ENCODE assay signal across 21 cellular contexts in the genomic region with DNA sequence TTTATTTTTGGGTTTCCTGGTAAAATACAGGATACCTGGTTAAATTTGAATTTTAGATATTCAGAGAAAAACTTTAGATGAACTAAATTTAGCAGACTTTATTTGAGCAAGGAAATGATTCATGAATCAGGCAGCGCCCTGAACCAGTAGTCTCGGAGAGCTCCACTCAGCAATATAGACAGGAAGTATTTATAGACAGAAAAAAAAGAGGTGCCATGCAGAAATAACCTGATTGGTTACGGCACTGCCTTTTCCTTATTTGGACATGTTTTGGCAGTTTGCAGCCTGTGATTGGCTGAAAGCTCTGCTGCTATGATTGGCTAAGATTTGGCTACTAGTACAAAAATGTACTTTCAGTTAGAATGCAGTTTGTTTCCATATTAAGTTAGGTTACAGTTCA.
DNase-seq lines count a peak whose midpoint lies in the region; ATAC-seq, FAIRE-seq and TF ChIP-seq lines count a peak whose summit lies in the region.
"Had no signal": no experiment of that assay in that cellular context is flagged by ENCODE, and none has a peak within 500 bp of the region (broad histone marks: within the 10 kb centered on the region; RNA-seq: fewer than 3 reads in every experiment).

No MANE protein-coding gene starts in this region.

- FAIRE-seq in astrocyte (lab: Jason Lieb, UNC): peak; percentile 13

- H3K27me3 Mint-ChIP-seq in astrocyte (ENCODE audit: low read depth, unreplicated experiment): no peaks in the 10 kb centered on the region
- H3K27me3 Mint-ChIP-seq in activated CD4-positive, alpha-beta T cell treated with anti-CD3 and anti-CD28 coated beads, Interleukin-2, amount 10 ng/mL, durations not matched to agents 24 days and 14 days: no peaks in the 10 kb centered on the region

- H3K4me2 ChIP-seq in astrocyte (ENCODE audit: low read length): no peak overlapping the region

- H3K9me3 ChIP-seq in HUES6 (ENCODE audit: control insufficient read depth, insufficient read depth, low read depth, low read length): no peaks in the 10 kb centered on the region
- no peaks in the 10 kb centered on the region for H3K9me3 ChIP-seq in astrocyte (ENCODE audit: insufficient read depth, low read depth, low read length)
- H3K9me3 ChIP-seq: breast epithelium, lower lobe of right lung, sigmoid colon had no signal

- TF ChIP-seq CTCF in astrocyte (IDR thresholded peaks at IDR 0.05; ENCODE audit: insufficient read depth, low read depth, low read length): no peak

- intact Hi-C loops in activated CD4-positive, alpha-beta T cell treated with anti-CD3 and anti-CD28 coated beads, Interleukin-2, amount 10 ng/mL, durations not matched to agents 24 days and 14 days (cut with micrococcal nuclease): no loop called here

- H3K4me1 ChIP-seq in HUES6 (ENCODE audit: control insufficient read depth, insufficient read depth, low read length) (peaks cover 7% of the 10 kb centered on the region; the same call in 1 of the 2 replicates), astrocyte (ENCODE audit: insufficient read depth, low read length) (no peaks in the 10 kb centered on the region)
- H3K4me1 ChIP-seq: breast epithelium, lower lobe of right lung had no signal

- no peaks in the 10 kb centered on the region for H3K4me1 Mint-ChIP-seq in astrocyte (ENCODE audit: low read depth, unreplicated experiment)
- H3K4me1 Mint-ChIP-seq in activated CD4-positive, alpha-beta T cell treated with anti-CD3 and anti-CD28 coated beads, Interleukin-2, amount 10 ng/mL, durations not matched to agents 24 days and 14 days: no peaks in the 10 kb centered on the region

- H3K36me3 ChIP-seq in HUES6 (ENCODE audit: control insufficient read depth, insufficient read depth, low read length): no peaks in the 10 kb centered on the region
- H3K36me3 ChIP-seq in astrocyte (ENCODE audit: insufficient read depth, low read length): no peaks in the 10 kb centered on the region
- H3K36me3 ChIP-seq: lower lobe of right lung, sigmoid colon had no signal

- no peak for ATAC-seq in GM19467 (IDR thresholded peaks at IDR 0.05; ENCODE audit: unreplicated experiment)
- ATAC-seq: activated CD8-positive, alpha-beta T cell treated with anti-CD3 and anti-CD28 coated beads, Interleukin-2, amount 10 ng/mL, durations not matched to agents 7 days and 5 days; activated naive CD4-positive, alpha-beta T cell treated with anti-CD3 and anti-CD28 coated beads, Interleukin-2, amount 50 U/mL, for 72 hours; lower lobe of right lung had no signal

- H3K27me3 ChIP-seq in HUES6 (ENCODE audit: control insufficient read depth, insufficient read depth, low read length) (no peaks in the 10 kb centered on the region), astrocyte (ENCODE audit: insufficient read depth, low read length) (no peaks in the 10 kb centered on the region)
- H3K27me3 ChIP-seq: breast epithelium, sigmoid colon had no signal

- H3K27ac Mint-ChIP-seq in astrocyte (ENCODE audit: unreplicated experiment): no peak overlapping the region
- no peak overlapping the region for H3K27ac Mint-ChIP-seq in activated CD4-positive, alpha-beta T cell treated with anti-CD3 and anti-CD28 coated beads, Interleukin-2, amount 10 ng/mL, durations not matched to agents 24 days and 14 days
- H3K27ac Mint-ChIP-seq: activated CD8-positive, alpha-beta T cell treated with anti-CD3 and anti-CD28 coated beads, Interleukin-2, amount 10 ng/mL, durations not matched to agents 7 days and 5 days; T-helper 1 cell treated with Interleukin-12 subunit alpha and Interleukin-12 subunit beta and Interleukin-4 antibody, amounts not matched to agents 30 μg/mL and 1 μg/mL, for 36 hours had no signal

- no peak overlapping the region for H3K9ac ChIP-seq in HUES6 (ENCODE audit: low read length)
- H3K9ac ChIP-seq in astrocyte (ENCODE audit: low read length): no peak overlapping the region

- H2AFZ ChIP-seq in astrocyte (ENCODE audit: low read depth, low read length): no peak overlapping the region

- H4K20me1 ChIP-seq in astrocyte (ENCODE audit: insufficient read depth, low read length): no peaks in the 10 kb centered on the region

- no peak overlapping the region for H3K4me3 ChIP-seq in HUES6 (ENCODE audit: low read depth, low read length)
- H3K4me3 ChIP-seq in astrocyte (ENCODE audit: insufficient read depth, low read depth, low read length): no peak overlapping the region
- H3K4me3 ChIP-seq: breast epithelium, lower lobe of right lung, sigmoid colon had no signal

- no peaks in the 10 kb centered on the region for H3K79me2 ChIP-seq in astrocyte (ENCODE audit: insufficient read depth, low read length)

- DNase-seq in EH (ENCODE audit: low read depth) (peak; percentile 51), astrocyte (ENCODE audit: low read depth) (peak; percentile 10), foreskin melanocyte (peak; percentile 20), NCI-H1092 (lab: John Stamatoyannopoulos, UW) (no peak)
- no peak for DNase-seq in stimulated activated CD4-positive, alpha-beta T cell treated with anti-CD3 and anti-CD28 coated beads, Interleukin-2, amount 100 ng/mL, for 48 hours
- no peak for DNase-seq in activated CD4-positive, alpha-beta T cell treated with anti-CD3 and anti-CD28 coated beads, Interleukin-2, amount 10 ng/mL, durations not matched to agents 24 days and 14 days
- DNase-seq: activated CD8-positive, alpha-beta T cell treated with anti-CD3 and anti-CD28 coated beads, Interleukin-2, amount 10 ng/mL, durations not matched to agents 7 days and 5 days; activated T-cell treated with anti-CD3 and anti-CD28 coated beads, Interleukin-2, amount 50 U/mL, for 48 hours; islet precursor cell; lower lobe of right lung; NCI-H1092 treated with DMSO at 0.1 percent for 48 hours; NCI-H2107; NCI-H526; SHP77 treated with DMSO at 0.1 percent for 48 hours; sigmoid colon; stimulated activated CD4-positive, alpha-beta T cell treated with anti-CD3 and anti-CD28 coated beads, Interleukin-2, amount 100 ng/mL, for 24 hours had no signal

- H3K27ac ChIP-seq in HUES6 (ENCODE audit: low read depth, low read length) (0 out of 2 replicates have a peak overlapping the region, but pooled peaks have one; percentile 31), astrocyte (ENCODE audit: low read depth, low read length) (no peak overlapping the region)
- H3K27ac ChIP-seq: breast epithelium, lower lobe of right lung, sigmoid colon had no signal

- no peak overlapping the region for H3K4me3 Mint-ChIP-seq in astrocyte (ENCODE audit: unreplicated experiment)
- no peak overlapping the region for H3K4me3 Mint-ChIP-seq in activated CD4-positive, alpha-beta T cell treated with anti-CD3 and anti-CD28 coated beads, Interleukin-2, amount 10 ng/mL, durations not matched to agents 24 days and 14 days
- H3K4me3 Mint-ChIP-seq: activated CD8-positive, alpha-beta T cell treated with anti-CD3 and anti-CD28 coated beads, Interleukin-2, amount 10 ng/mL, durations not matched to agents 7 days and 5 days; T-helper 1 cell treated with Interleukin-12 subunit alpha and Interleukin-12 subunit beta and Interleukin-4 antibody, amounts not matched to agents 30 μg/mL and 1 μg/mL, for 36 hours had no signal

- H3K36me3 Mint-ChIP-seq in astrocyte (ENCODE audit: low read depth, unreplicated experiment): no peaks in the 10 kb centered on the region
- H3K36me3 Mint-ChIP-seq in activated CD4-positive, alpha-beta T cell treated with anti-CD3 and anti-CD28 coated beads, Interleukin-2, amount 10 ng/mL, durations not matched to agents 24 days and 14 days (ENCODE audit: low read depth): no peaks in the 10 kb centered on the region
- H3K36me3 Mint-ChIP-seq: activated naive CD4-positive, alpha-beta T cell treated with anti-CD3 and anti-CD28 coated beads, Interleukin-2, amount 50 U/mL, for 72 hours had no signal

- H3K9me3 Mint-ChIP-seq in astrocyte (ENCODE audit: unreplicated experiment): peaks cover 6% of the 10 kb centered on the region
- H3K9me3 Mint-ChIP-seq in activated CD4-positive, alpha-beta T cell treated with anti-CD3 and anti-CD28 coated beads, Interleukin-2, amount 10 ng/mL, durations not matched to agents 24 days and 14 days: no peaks in the 10 kb centered on the region
- H3K9me3 Mint-ChIP-seq: T-helper 1 cell treated with Interleukin-12 subunit alpha and Interleukin-12 subunit beta and Interleukin-4 antibody, amounts not matched to agents 30 μg/mL and 1 μg/mL, for 36 hours had no signal

Comparison
In these comparisons a context has a peak if more than half of its experiments do, and no peak if none do; other contexts are left out.
1. DNase-seq: peak in EH (single experiment), astrocyte (single experiment) and foreskin melanocyte (single experiment); none in stimulated activated CD4-positive, alpha-beta T cell treated with anti-CD3 and anti-CD28 coated beads, Interleukin-2, amount 100 ng/mL, for 48 hours (0 of 2), activated CD4-positive, alpha-beta T cell treated with anti-CD3 and anti-CD28 coated beads, Interleukin-2, amount 10 ng/mL, durations not matched to agents 24 days and 14 days (single experiment) and NCI-H1092 (single experiment).